ENCODE assay signal across 26 cellular contexts in genomic region chr12:96130396-96131059, GRCh38.
"Had no signal": no experiment of that assay in that cellular context is flagged by ENCODE, and none has a peak within 500 bp of the region (broad histone marks: within the 10 kb centered on the region; RNA-seq: fewer than 3 reads in every experiment).

No MANE protein-coding gene starts in this region.

- H3K4me1 ChIP-seq: adrenal gland, colonic mucosa, lower lobe of right lung, suprapubic skin, tibial nerve had no signal

- H3K4me3 Mint-ChIP-seq: activated naive CD8-positive, alpha-beta T cell; activated T-cell treated with anti-CD3 and anti-CD28 coated beads, Interleukin-2, amount 50 U/mL, for 4 hours; effector memory CD8-positive, alpha-beta T cell; immature natural killer cell; naive B cell; neural crest cell; stimulated activated effector memory CD8-positive, alpha-beta T cell treated with anti-CD3 and anti-CD28 coated beads, Interleukin-12 subunit alpha, Interleukin-12 subunit beta, amount 100 ng/mL, for 72 hours had no signal

- DNase-seq: activated CD4-positive, alpha-beta T cell treated with anti-CD3 and anti-CD28 coated beads for 4 hours; activated CD4-positive, alpha-beta T cell treated with anti-CD3 and anti-CD28 coated beads, Interleukin-2, amount 50 U/mL, for 48 hours; activated CD4-positive, CD25-positive, alpha-beta regulatory T cell; activated CD8-positive, alpha-beta memory T cell treated with anti-CD3 and anti-CD28 coated beads, Interleukin-2, amount 50 U/mL, for 48 hours; activated naive CD4-positive, alpha-beta T cell; activated T-cell treated with anti-CD3 and anti-CD28 coated beads, Interleukin-2, amount 50 U/mL, for 4 hours; colonic mucosa; dorsolateral prefrontal cortex; effector memory CD8-positive, alpha-beta T cell; immature natural killer cell; kidney glomerular epithelial cell; lower lobe of right lung; naive B cell; posterior cingulate gyrus; stimulated activated CD4-positive, alpha-beta T cell treated with anti-CD3 and anti-CD28 coated beads, Interleukin-1b, Interleukin-23, amount 100 ng/mL, for 48 hours; stomach; T-helper 1 cell; T1000 had no signal

- ATAC-seq: activated T-cell treated with anti-CD3 and anti-CD28 coated beads, Interleukin-2, amount 50 U/mL, for 4 hours; effector memory CD8-positive, alpha-beta T cell; lower lobe of right lung; stimulated activated effector memory CD8-positive, alpha-beta T cell treated with anti-CD3 and anti-CD28 coated beads, Interleukin-12 subunit alpha, Interleukin-12 subunit beta, amount 100 ng/mL, for 72 hours had no signal

- H3K27me3 ChIP-seq: adrenal gland, colonic mucosa, stomach, suprapubic skin, tibial nerve had no signal

- H3K9me3 ChIP-seq: adrenal gland, colonic mucosa, lower lobe of right lung, stomach, suprapubic skin, tibial nerve had no signal

- H3K9me3 Mint-ChIP-seq: activated T-cell treated with anti-CD3 and anti-CD28 coated beads, Interleukin-2, amount 50 U/mL, for 4 hours; activated T-helper 2 cell treated with anti-CD3 and anti-CD28 coated beads, Interferon-gamma antibody, Interleukin-2, Interleukin-4, amounts not matched to agents 10 μg/mL and 5 μg/mL and 100 μg/mL, durations not matched to agents 14 hours and 24 hours and 36 hours; effector memory CD8-positive, alpha-beta T cell; immature natural killer cell; neural crest cell; stimulated activated effector memory CD8-positive, alpha-beta T cell treated with anti-CD3 and anti-CD28 coated beads, Interleukin-12 subunit alpha, Interleukin-12 subunit beta, amount 100 ng/mL, for 72 hours had no signal

- H3K36me3 Mint-ChIP-seq: activated naive CD8-positive, alpha-beta T cell; immature natural killer cell; naive B cell; stimulated activated effector memory CD8-positive, alpha-beta T cell treated with anti-CD3 and anti-CD28 coated beads, Interleukin-12 subunit alpha, Interleukin-12 subunit beta, amount 100 ng/mL, for 72 hours had no signal

- H3K4me1 Mint-ChIP-seq: neural crest cell had no signal

- H3K4me3 ChIP-seq: adrenal gland, colonic mucosa, dorsolateral prefrontal cortex, lower lobe of right lung, stomach, suprapubic skin, tibial nerve had no signal

- H3K36me3 ChIP-seq: adrenal gland, colonic mucosa, lower lobe of right lung, stomach, suprapubic skin, tibial nerve had no signal

- H3K27ac ChIP-seq: adrenal gland, colonic mucosa, dorsolateral prefrontal cortex, epithelial cell of prostate, lower lobe of right lung, stomach, suprapubic skin, tibial nerve had no signal

- H3K27ac Mint-ChIP-seq: activated naive CD8-positive, alpha-beta T cell; activated T-helper 2 cell treated with anti-CD3 and anti-CD28 coated beads, Interferon-gamma antibody, Interleukin-2, Interleukin-4, amounts not matched to agents 10 μg/mL and 5 μg/mL and 100 μg/mL, durations not matched to agents 14 hours and 24 hours and 36 hours; effector memory CD8-positive, alpha-beta T cell; immature natural killer cell; stimulated activated effector memory CD8-positive, alpha-beta T cell treated with anti-CD3 and anti-CD28 coated beads, Interleukin-12 subunit alpha, Interleukin-12 subunit beta, amount 100 ng/mL, for 72 hours had no signal
